Comparison of ENCODE assay signal across 9 cellular contexts in genomic region chr13:49240017-49240416, GRCh38. TPM values are rescaled to one million over a fixed set of nuclear protein-coding genes. Genes with fewer than 3 reads are reported as not detected.
A peak's percentile ranks its signal among the peaks of the same experiment; 100 is the strongest.
DNase-seq lines count a peak whose midpoint lies in the region; FAIRE-seq and TF ChIP-seq lines count a peak whose summit lies in the region.
"Had no signal": no experiment of that assay in that cellular context is flagged by ENCODE, and none has a peak within 500 bp of the region (broad histone marks: within the 10 kb centered on the region; RNA-seq: fewer than 3 reads in every experiment).

No MANE protein-coding gene starts in this region.

- H2AFZ ChIP-seq in parathyroid adenoma, result peak overlapping the region; percentile 2

- H3K36me3 ChIP-seq in CD8-positive, alpha-beta memory T cell (ENCODE audit: insufficient read depth, low read length), result no peaks in the 10 kb centered on the region
- H3K36me3 ChIP-seq in parathyroid adenoma (ENCODE audit: control insufficient read depth, insufficient read depth, low read length), result no peaks in the 10 kb centered on the region

- peak in 3 of 5 donors; percentile 11 to 55 (median 24) for DNase-seq in CD8-positive, alpha-beta memory T cell
- DNase-seq in GM19239 (ENCODE audit: insufficient read length, low spot score) (no peak), SK-MEL-5 (ENCODE audit: low read depth, low spot score) (peak; percentile 75), dedifferentiated amniotic fluid mesenchymal stem cell (ENCODE audit: extremely low spot score) (peak; percentile 19), DMS153 (lab: John Stamatoyannopoulos, UW) (no peak), NCI-H510A treated with DMSO at 0.1 percent for 48 hours (lab: John Stamatoyannopoulos, UW) (no peak), NCI-H2107 (lab: John Stamatoyannopoulos, UW) (no peak)

- POLR2A ChIA-PET in CD8-positive, alpha-beta memory T cell (lab: Charles Lee), result no interaction called here

- H3K9ac ChIP-seq in parathyroid adenoma, result no peak overlapping the region

- peaks cover 2 to 9% of the 10 kb centered on the region in 2 donors for H3K27me3 Mint-ChIP-seq in CD8-positive, alpha-beta memory T cell

- H3K4me3 Mint-ChIP-seq in CD8-positive, alpha-beta memory T cell, result no peak overlapping the region
- H3K4me3 Mint-ChIP-seq: natural killer cell treated with Interleukin-12 subunit alpha and Interleukin-12 subunit beta and Interleukin-15 and Interleukin-18, amount 100 ng/mL, for 72 hours had no signal

- H3K9me3 Mint-ChIP-seq in CD8-positive, alpha-beta memory T cell, result no peaks in the 10 kb centered on the region
- H3K9me3 Mint-ChIP-seq: natural killer cell treated with Interleukin-12 subunit alpha and Interleukin-12 subunit beta and Interleukin-15 and Interleukin-18, amount 100 ng/mL, for 72 hours had no signal

- TF ChIP-seq CTCF in parathyroid adenoma (IDR thresholded peaks at IDR 0.05), result no peak

- CTCF ChIA-PET in CD8-positive, alpha-beta memory T cell (lab: Charles Lee), result interaction anchor here (0.7 to 2.3 kb wide), 10 partner anchors 8 to 43 kb away, joined by 3 to 18 read pairs (median 4); partner anchors contain the start of gene CDADC1

- no peaks in the 10 kb centered on the region for H3K9me3 ChIP-seq in CD8-positive, alpha-beta memory T cell (ENCODE audit: low read length)
- no peaks in the 10 kb centered on the region for H3K9me3 ChIP-seq in parathyroid adenoma (ENCODE audit: control insufficient read depth, low read length)

- FAIRE-seq in GM19239 (lab: Jason Lieb, UNC), result peak; percentile 82

- H3K4me3 ChIP-seq in CD8-positive, alpha-beta memory T cell (ENCODE audit: low read length), result no peak overlapping the region
- no peak overlapping the region for H3K4me3 ChIP-seq in parathyroid adenoma (ENCODE audit: low read depth, low read length)

- no peaks in the 10 kb centered on the region for H3K4me1 ChIP-seq in CD8-positive, alpha-beta memory T cell (ENCODE audit: insufficient read depth, low read length)
- no peaks in the 10 kb centered on the region for H3K4me1 ChIP-seq in parathyroid adenoma

- no peaks in the 10 kb centered on the region for H3K79me2 ChIP-seq in parathyroid adenoma

- in situ Hi-C loops in SK-MEL-5 (cut with HindIII; ENCODE audit: low pct_unique_long_range_greater_than_20kb, low sequenced_read_pairs), result no loop called here

- H3K36me3 Mint-ChIP-seq in CD8-positive, alpha-beta memory T cell, result peaks cover 0 to 3% (median 0%) of the 10 kb centered on the region in 3 donors
- H3K36me3 Mint-ChIP-seq: natural killer cell treated with Interleukin-12 subunit alpha and Interleukin-12 subunit beta and Interleukin-15 and Interleukin-18, amount 100 ng/mL, for 72 hours had no signal

- H3K27me3 ChIP-seq in CD8-positive, alpha-beta memory T cell (ENCODE audit: insufficient read depth, low read length, poor library complexity, severe bottlenecking), result no peaks in the 10 kb centered on the region
- no peaks in the 10 kb centered on the region for H3K27me3 ChIP-seq in parathyroid adenoma (ENCODE audit: control insufficient read depth, insufficient read depth, low read length)

- H3K27ac Mint-ChIP-seq in CD8-positive, alpha-beta memory T cell, result peak overlapping the region in 1 of 8 donors; percentile 14
- H3K27ac Mint-ChIP-seq: natural killer cell treated with Interleukin-12 subunit alpha and Interleukin-12 subunit beta and Interleukin-15 and Interleukin-18, amount 100 ng/mL, for 72 hours had no signal

- H3K4me1 Mint-ChIP-seq in CD8-positive, alpha-beta memory T cell, result peaks cover 0 to 4% (median 0%) of the 10 kb centered on the region in 3 donors

- no peak overlapping the region for H3K4me2 ChIP-seq in parathyroid adenoma (ENCODE audit: low read length)

- H3K27ac ChIP-seq in CD8-positive, alpha-beta memory T cell (ENCODE audit: low read depth, low read length), result no peak overlapping the region
- H3K27ac ChIP-seq in parathyroid adenoma, result no peak overlapping the region

RNA-seq across cellular contexts. Expression of gene CDADC1, which starts 7.7 kb away (rescaled TPM):
- 10 to 100 TPM in 1 of 2 experiments, 1 to 10 TPM in 1; 9.8 to 10.8 TPM for total RNA-seq in CD8-positive, alpha-beta memory T cell
- polyA plus RNA-seq in CD8-positive, alpha-beta memory T cell, result 12.0 TPM
- total RNA-seq in SK-MEL-5 (2014; rRNA removed; shearing (Covaris generic)), result 4.9 and 7.6 TPM in 2 replicates
- polyA plus RNA-seq in SK-MEL-5 (2015; cell fraction: cytosol; rRNA removed), result 2.5 and 5.9 TPM in 2 replicates
- 5.6 and 6.2 TPM in 2 replicates for polyA plus RNA-seq in SK-MEL-5 (2015; cell fraction: nucleus; rRNA removed)

RNA-seq across cellular contexts. Expression of gene MLNR, which starts 19.9 kb away (rescaled TPM):
- total RNA-seq in CD8-positive, alpha-beta memory T cell, result not detected
- 0.17 TPM for polyA plus RNA-seq in CD8-positive, alpha-beta memory T cell
- 0.24 TPM in 1 of 2 replicates, not detected in the other for total RNA-seq in SK-MEL-5 (2014; rRNA removed; shearing (Covaris generic))
- 0.08 and 0.52 TPM in 2 replicates for polyA plus RNA-seq in SK-MEL-5 (2015; cell fraction: cytosol; rRNA removed)
- polyA plus RNA-seq in SK-MEL-5 (2015; cell fraction: nucleus; rRNA removed), result not detected in 2 replicates
- total RNA-seq: natural killer cell treated with Interleukin-12 subunit alpha and Interleukin-12 subunit beta and Interleukin-15 and Interleukin-18, amount 100 ng/mL, for 72 hours had no signal

Comparison
In these comparisons a context has a peak if more than half of its experiments do, and no peak if none do; other contexts are left out.
1. DNase-seq: peak in CD8-positive, alpha-beta memory T cell (3 of 5), SK-MEL-5 (single experiment) and dedifferentiated amniotic fluid mesenchymal stem cell (single experiment); none in GM19239 (single experiment), DMS153 (single experiment), NCI-H510A treated with DMSO at 0.1 percent for 48 hours (single experiment) and NCI-H2107 (single experiment).